ENCODE assay signal across 32 cellular contexts in the genomic region with DNA sequence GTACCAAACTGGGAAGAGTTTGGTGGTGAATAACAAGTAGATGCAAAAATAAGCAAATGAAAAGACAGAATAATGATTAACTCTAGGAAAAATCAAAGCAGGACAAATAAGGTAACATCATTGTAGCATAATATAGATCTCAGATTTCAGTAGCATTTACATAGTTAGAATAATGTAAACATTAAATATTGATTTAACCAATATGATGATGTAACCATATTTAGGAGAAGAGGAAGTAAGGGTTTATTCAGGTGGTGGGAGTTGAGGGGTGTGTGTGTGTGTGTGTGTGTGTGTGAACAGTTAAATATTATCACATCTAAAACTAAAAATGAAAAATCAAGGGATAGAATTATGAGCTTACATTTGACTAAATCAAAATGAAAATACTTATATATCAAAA.
"Had no signal": no experiment of that assay in that cellular context is flagged by ENCODE, and none has a peak within 500 bp of the region (broad histone marks: within the 10 kb centered on the region; RNA-seq: fewer than 3 reads in every experiment).

No MANE protein-coding gene starts in this region.

- H3K27ac ChIP-seq: adrenal gland, ascending aorta, cardiac muscle cell, VCaP had no signal

- H3K27me3 ChIP-seq: adrenal gland, ascending aorta had no signal

- ATAC-seq: activated CD8-positive, alpha-beta T cell treated with anti-CD3 and anti-CD28 coated beads for 36 hours; activated naive CD4-positive, alpha-beta T cell treated with anti-CD3 and anti-CD28 coated beads, Interleukin-2, amount 50 U/mL, for 72 hours; activated T-cell treated with anti-CD3 and anti-CD28 coated beads, Interleukin-2, amount 50 U/mL, for 4 hours; activated T-cell treated with anti-CD3 and anti-CD28 coated beads, Interleukin-2, amount 50 U/mL, for 72 hours; activated T-helper 17 cell treated with anti-CD3 and anti-CD28 coated beads, Interleukin-2, amount 50 U/mL, for 72 hours had no signal

- DNase-seq: activated B cell treated with CpG ODN at 0.5 μM for 24 hours; activated CD4-positive, alpha-beta memory T cell treated with anti-CD3 and anti-CD28 coated beads for 36 hours; activated CD4-positive, alpha-beta T cell treated with anti-CD3 and anti-CD28 coated beads for 4 hours; activated CD4-positive, alpha-beta T cell treated with anti-CD3 and anti-CD28 coated beads, Interleukin-2, amount 10 ng/mL, durations not matched to agents 24 days and 14 days; activated CD4-positive, alpha-beta T cell treated with anti-CD3 and anti-CD28 coated beads, Interleukin-2, amount 50 U/mL, for 1 hour; activated CD4-positive, alpha-beta T cell treated with anti-CD3 and anti-CD28 coated beads, Interleukin-2, amount 50 U/mL, for 4 hours; activated CD4-positive, CD25-positive, alpha-beta regulatory T cell treated with anti-CD3 and anti-CD28 coated beads, Interleukin-2, amount 50 U/mL, for 72 hours; activated CD8-positive, alpha-beta memory T cell treated with anti-CD3 and anti-CD28 coated beads, Interleukin-2, amount 50 U/mL, for 4 hours; activated CD8-positive, alpha-beta T cell treated with anti-CD3 and anti-CD28 coated beads for 36 hours; activated effector memory CD4-positive, alpha-beta T cell treated with anti-CD3 and anti-CD28 coated beads, Interleukin-2, amount 50 U/mL, for 16 hours; activated gamma-delta T cell treated with Interleukin-2 at 50 U/mL for 16 hours; activated naive CD4-positive, alpha-beta T cell; activated naive CD4-positive, alpha-beta T cell treated with anti-CD3 and anti-CD28 coated beads for 36 hours; activated naive CD4-positive, alpha-beta T cell treated with anti-CD3 and anti-CD28 coated beads, Interleukin-2, amount 50 U/mL, for 16 hours; activated naive CD8-positive, alpha-beta T cell treated with anti-CD3 and anti-CD28 coated beads for 36 hours; activated T-cell treated with anti-CD3 and anti-CD28 coated beads for 4 hours; activated T-cell treated with anti-CD3 and anti-CD28 coated beads, Interleukin-2, amount 50 U/mL, for 1 hour; activated T-cell treated with anti-CD3 and anti-CD28 coated beads, Interleukin-2, amount 50 U/mL, for 4 hours; activated T-cell treated with anti-CD3 and anti-CD28 coated beads, Interleukin-2, amount 50 U/mL, for 72 hours; adrenal gland; amniotic stem cell; anterior cingulate cortex; caudate nucleus; cerebellar nuclear complex; T-helper 1 cell; T-helper 2 cell; T-helper 9 cell had no signal

- H3K4me3 ChIP-seq: adrenal gland, ascending aorta, cardiac muscle cell had no signal

- H3K36me3 ChIP-seq: adrenal gland, ascending aorta, cardiac muscle cell had no signal
